In the genomic region with DNA sequence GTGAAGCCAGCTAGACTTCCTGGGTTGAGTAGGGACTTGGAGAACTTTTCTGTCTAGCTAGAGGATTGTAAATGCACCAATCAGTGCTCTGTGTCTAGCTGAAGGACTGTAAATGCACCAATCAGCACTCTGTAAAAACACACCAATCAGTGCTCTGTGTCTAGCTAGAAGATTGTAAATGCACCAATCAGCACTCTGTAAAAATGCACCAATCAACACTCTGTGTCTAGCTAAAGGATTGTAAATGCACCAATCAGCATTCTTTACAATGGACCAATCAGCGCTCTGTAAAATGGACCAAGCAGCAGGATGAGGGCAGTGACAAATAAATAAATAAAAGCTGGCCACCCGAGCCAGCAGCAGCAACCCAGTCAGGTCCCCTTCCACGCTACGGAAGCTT, we compare ENCODE assay signal across 1 cellular context.
A peak's percentile ranks its signal among the peaks of the same experiment; 100 is the strongest.
TF ChIP-seq lines count a peak whose summit lies in the region.

No MANE protein-coding gene starts in this region.

TF ChIP-seq in K562, 482 proteins besides CTCF, POLR2A, EP300 and RAD21:
- TF ChIP-seq CC2D1A (IDR thresholded peaks at IDR 0.05) (0 out of 2 replicates have a peak, but pooled peaks have one; percentile 33), ZNF316 (IDR thresholded peaks at IDR 0.05) (peak; percentile 65), C11orf30 (IDR thresholded peaks at IDR 0.05; ENCODE audit: low read depth) (peak; percentile 35), NFYB (IDR thresholded peaks at IDR 0.05; ENCODE audit: extremely low read depth, insufficient read length) (peak; percentile 65), ASH1L (IDR thresholded peaks at IDR 0.05; ENCODE audit: borderline replicate concordance, low read depth, partially characterized antibody) (peak; percentile 77)
